2 cellular contexts compared by ENCODE assay signal in the genomic region with DNA sequence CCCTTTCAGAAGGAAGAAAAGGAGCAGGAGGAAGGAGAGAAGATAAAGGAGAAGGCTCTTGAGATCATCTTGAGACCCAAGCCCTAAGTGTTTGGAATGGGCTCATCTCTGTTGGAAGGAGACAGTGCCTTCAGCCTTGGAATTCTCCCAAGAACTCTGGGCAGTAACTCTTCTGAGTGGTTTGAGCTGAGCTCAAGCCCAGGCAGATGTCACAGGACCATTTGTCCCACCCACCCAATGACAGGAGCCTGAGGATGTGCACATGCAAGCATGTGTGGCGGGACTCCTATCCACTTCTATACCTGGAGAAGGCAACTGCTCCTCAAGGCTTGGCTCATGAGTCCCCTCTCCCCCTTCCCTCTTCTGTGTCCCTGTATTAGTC.
TF ChIP-seq lines count a peak whose summit lies in the region.

No MANE protein-coding gene starts in this region.

TF ChIP-seq in K562, 482 proteins besides CTCF, POLR2A, EP300 and RAD21:
- TF ChIP-seq NFIC (IDR thresholded peaks at IDR 0.05) (peak; percentile 44), RFX1 (IDR thresholded peaks at IDR 0.05) (no peak), ZNF41 (CRISPR knock-in tag; conservative IDR thresholded peaks at IDR 0.05) (no peak)
TF ChIP-seq in K562: peak in this region for 1.

TF ChIP-seq in WTC11, 78 proteins besides CTCF, POLR2A, EP300 and RAD21:
- TF ChIP-seq SOX15 (CRISPR knock-in tag; IDR thresholded peaks at IDR 0.05) (no peak), AFF4 (CRISPR knock-in tag; IDR thresholded peaks at IDR 0.05; ENCODE audit: borderline replicate concordance) (no peak), HMGA2 (CRISPR knock-in tag; IDR thresholded peaks at IDR 0.05) (no peak), TEAD1 (CRISPR knock-in tag; IDR thresholded peaks at IDR 0.05) (no peak), ZNF281 (CRISPR knock-in tag; IDR thresholded peaks at IDR 0.05) (no peak)
- TF ChIP-seq, protein P1, sequence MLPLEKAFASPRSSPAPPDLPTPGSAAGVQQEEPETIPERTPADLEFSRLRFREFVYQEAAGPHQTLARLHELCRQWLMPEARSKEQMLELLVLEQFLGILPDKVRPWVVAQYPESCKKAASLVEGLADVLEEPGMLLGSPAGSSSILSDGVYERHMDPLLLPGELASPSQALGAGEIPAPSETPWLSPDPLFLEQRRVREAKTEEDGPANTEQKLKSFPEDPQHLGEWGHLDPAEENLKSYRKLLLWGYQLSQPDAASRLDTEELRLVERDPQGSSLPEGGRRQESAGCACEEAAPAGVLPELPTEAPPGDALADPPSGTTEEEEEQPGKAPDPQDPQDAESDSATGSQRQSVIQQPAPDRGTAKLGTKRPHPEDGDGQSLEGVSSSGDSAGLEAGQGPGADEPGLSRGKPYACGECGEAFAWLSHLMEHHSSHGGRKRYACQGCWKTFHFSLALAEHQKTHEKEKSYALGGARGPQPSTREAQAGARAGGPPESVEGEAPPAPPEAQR (CRISPR knock-in tag; IDR thresholded peaks at IDR 0.05): no peak
TF ChIP-seq in WTC11: peak in this region for 0.
